ENCODE assay signal across 9 cellular contexts in the genomic region with DNA sequence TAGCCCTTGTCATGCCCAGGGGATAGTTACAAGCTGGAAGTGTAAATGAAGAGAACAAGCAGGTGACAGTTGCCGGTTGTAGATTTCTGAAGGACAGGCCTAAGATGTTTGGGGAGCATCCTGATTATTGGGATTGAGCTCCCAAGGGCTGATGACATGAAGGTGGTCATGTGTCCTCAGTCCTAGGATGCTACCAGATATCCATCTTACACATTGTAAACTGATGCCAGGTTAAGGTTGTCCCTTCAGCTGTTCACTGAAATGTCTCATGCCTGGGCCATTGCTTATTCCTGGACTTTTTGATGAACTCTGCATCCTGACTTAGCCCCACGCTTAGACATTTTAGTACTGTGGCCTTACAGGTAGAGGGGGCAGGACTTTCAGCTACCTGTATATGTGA. TPM values are rescaled to one million over a fixed set of nuclear protein-coding genes. Genes with fewer than 3 reads are reported as not detected.
A peak's percentile ranks its signal among the peaks of the same experiment; 100 is the strongest.
DNase-seq lines count a peak whose midpoint lies in the region; ATAC-seq, FAIRE-seq and TF ChIP-seq lines count a peak whose summit lies in the region.
"Had no signal": no experiment of that assay in that cellular context is flagged by ENCODE, and none has a peak within 500 bp of the region (broad histone marks: within the 10 kb centered on the region; RNA-seq: fewer than 3 reads in every experiment).

No MANE protein-coding gene starts in this region.

- H3K4me3 ChIP-seq in HCT116 (replicated peaks in 1 of 2; ENCODE audit: low read depth in 1 of 2, low read length in 2 of 2) (peak overlapping the region; percentile 83 to 89), K562 (no peak overlapping the region), mucosa of rectum (ENCODE audit: low read length in 2 of 2) (peak overlapping the region; percentile 84), SJCRH30 (no peak overlapping the region)

- H3K4me1 ChIP-seq in HCT116 (ENCODE audit: control insufficient read depth in 1 of 2, insufficient read depth in 2 of 2, low read length in 2 of 2) (peaks cover 18 to 35% of the 10 kb centered on the region in 2 experiments), K562 (replicated peaks in 1 of 2; ENCODE audit: control insufficient read depth in 2 of 2, insufficient read depth in 2 of 2, low read length in 2 of 2) (peaks cover 26% of the 10 kb centered on the region in 2 experiments; a peak in 4 of 5 replicates), mucosa of rectum (ENCODE audit: control insufficient read depth in 2 of 2, insufficient read depth in 2 of 2, low read length in 2 of 2) (peaks cover 26% of the 10 kb centered on the region in 2 donors), SJCRH30 (no peaks in the 10 kb centered on the region; the same call in 1 of the 2 replicates)

- H3K79me2 ChIP-seq in HCT116 (ENCODE audit: insufficient read depth, low read length) = peaks cover 50% of the 10 kb centered on the region
- peaks cover 52% of the 10 kb centered on the region for H3K79me2 ChIP-seq in K562 (ENCODE audit: control insufficient read depth, insufficient read depth, low read length)

- H3K27ac ChIP-seq in 22Rv1 (peak overlapping the region; percentile 92), HCT116 (ENCODE audit: low read depth, low read length) (no peak overlapping the region), K562 (ENCODE audit: extremely low read depth, low read depth, low read length) (no peak overlapping the region), mucosa of rectum (ENCODE audit: low read depth in 2 of 2, low read length in 2 of 2) (peak overlapping the region in 1 of 2 donors; percentile 63), SJCRH30 (no peak overlapping the region)

- H3K9me3 ChIP-seq in HCT116 (ENCODE audit: control insufficient read depth in 1 of 2, insufficient read depth in 1 of 2, low read depth in 1 of 2, low read length in 2 of 2) (no peaks in the 10 kb centered on the region), K562 (replicated peaks; ENCODE audit: control insufficient read depth, insufficient read depth, low read depth, low read length) (no peaks in the 10 kb centered on the region), mucosa of rectum (ENCODE audit: control insufficient read depth in 2 of 2, low read length in 2 of 2) (no peaks in the 10 kb centered on the region), SJCRH30 (replicated peaks) (no peaks in the 10 kb centered on the region)

- BruUV-seq in HCT116 (replicated peaks; lab: Mats Ljungman, UMichigan) = TSS peak; percentile 51
- TSS peak; percentile 65 for BruUV-seq in K562 (replicated peaks; lab: Mats Ljungman, UMichigan)

- peak overlapping the region; percentile 77 for H3K4me2 ChIP-seq in HCT116 (ENCODE audit: low read length)
- peak overlapping the region; percentile 87 for H3K4me2 ChIP-seq in K562 (ENCODE audit: insufficient read depth, low read length)

- intact Hi-C loops in HCT116 (cut with micrococcal nuclease) (loop anchor here (5.0 kb wide), 2 partner anchors 113 to 143 kb away; partner anchors contain the start of gene OGDH), K562 (cut with micrococcal nuclease) (loop anchor here (5.0 to 10.0 kb wide), 2 partner anchors 47 to 95 kb away; partner anchors contain the start of genes H2AZ2 and PPIA)

- TF ChIP-seq EP300 in K562 (IDR thresholded peaks at IDR 0.05; ENCODE audit: low read length) = no peak

- CTCF ChIA-PET in HCT116 (lab: Charles Lee) (no interaction called here), K562 (lab: Yijun Ruan, JAX; ENCODE audit: low intra/inter-chr PET ratio) (interaction anchor here (0.6 kb wide), 1 partner anchor 168 kb away, joined by 3 read pairs; no protein-coding TSS in a partner anchor)

- TF ChIP-seq POLR2A in HCT116 (IDR thresholded peaks at IDR 0.05; ENCODE audit: borderline replicate concordance, extremely low read depth, insufficient read depth, insufficient read length) = no peak
- TF ChIP-seq POLR2A in K562 (conservative IDR thresholded peaks at IDR 0.05) = no peak

- in situ Hi-C loops in K562 (cut with MboI) = no loop called here

- H3K9me1 ChIP-seq in K562 (ENCODE audit: control insufficient read depth, insufficient read depth, low read length) = no peaks in the 10 kb centered on the region

- WGBS in K562 (ENCODE audit: insufficient coverage, low coverage, missing lambda C conversion rate) = 75% methylated on average over 2 of the region's 2 CpGs

- TF ChIP-seq RAD21 in HCT116 (IDR thresholded peaks at IDR 0.05; ENCODE audit: low read depth) (no peak), K562 (CRISPR knock-in tag; conservative IDR thresholded peaks at IDR 0.05 in 1 of 2, IDR thresholded peaks at IDR 0.05 in 1 of 2) (no peak)

- H4K20me1 ChIP-seq in HCT116 (ENCODE audit: insufficient read depth) = no peaks in the 10 kb centered on the region
- H4K20me1 ChIP-seq in K562 (replicated peaks; ENCODE audit: control insufficient read depth, insufficient read depth, low read length) = peaks cover 14% of the 10 kb centered on the region

- H2AFZ ChIP-seq in HCT116 (ENCODE audit: low read depth, low read length, poor library complexity, severe bottlenecking) (no peak overlapping the region), K562 (ENCODE audit: low read depth, low read length) (no peak overlapping the region)

- ATAC-seq in HCT116 (no peak), K562 (no peak), GM19397 (IDR thresholded peaks at IDR 0.05; ENCODE audit: unreplicated experiment) (no peak)

- no peaks in the 10 kb centered on the region for H3K27me3 ChIP-seq in HCT116 (ENCODE audit: insufficient read depth, low read length)
- no peaks in the 10 kb centered on the region for H3K27me3 ChIP-seq in K562 (ENCODE audit: control insufficient read depth in 2 of 2, insufficient read depth in 2 of 2, low read length in 2 of 2)
- H3K27me3 ChIP-seq in mucosa of rectum (ENCODE audit: control insufficient read depth in 2 of 2, insufficient read depth in 2 of 2, low read length in 2 of 2) = no peaks in the 10 kb centered on the region
- H3K27me3 ChIP-seq in SJCRH30 = no peaks in the 10 kb centered on the region

- RAD21 ChIA-PET in HCT116 (lab: Charles Lee; ENCODE audit: low non-redundant PET in 1 of 2, low total read pairs in 2 of 2, uncharacterized antibody in 2 of 2, unreplicated experiment in 2 of 2) = no interaction called here

- peaks cover 2 to 3% of the 10 kb centered on the region in 2 experiments; a peak in 2 of 4 replicates for H3K36me3 ChIP-seq in HCT116 (ENCODE audit: control insufficient read depth in 1 of 2, insufficient read depth in 2 of 2, low read length in 2 of 2)
- peaks cover 19% of the 10 kb centered on the region; the same call in 2 of the 3 replicates for H3K36me3 ChIP-seq in K562 (ENCODE audit: control insufficient read depth, insufficient read depth, low read length)
- H3K36me3 ChIP-seq in mucosa of rectum (ENCODE audit: control insufficient read depth in 2 of 2, insufficient read depth in 2 of 2, low read length in 2 of 2) = no peaks in the 10 kb centered on the region
- H3K36me3 ChIP-seq in SJCRH30 = no peaks in the 10 kb centered on the region

- POLR2A ChIA-PET in HCT116 (lab: Charles Lee) = interaction anchor here (1.1 kb wide), 1 partner anchor 15 kb away, joined by 3 read pairs; no protein-coding TSS in a partner anchor
- POLR2A ChIA-PET in K562 (lab: Yijun Ruan, JAX) = interaction anchor here (0.6 to 1.9 kb wide), 6 partner anchors 10 to 98 kb away, joined by 3 to 7 read pairs (median 3); partner anchors contain the start of gene H2AZ2

- no peaks in the 10 kb centered on the region for H3K9me2 ChIP-seq in HCT116 (ENCODE audit: insufficient read depth)

- TF ChIP-seq CTCF in 22Rv1 (IDR thresholded peaks at IDR 0.05) (no peak), HCT116 (IDR thresholded peaks at IDR 0.05 in 2 of 3, conservative IDR thresholded peaks at IDR 0.05 in 1 of 3; ENCODE audit: borderline replicate concordance in 1 of 3, insufficient read depth in 1 of 3, low read depth in 2 of 3, low read length in 2 of 3) (no peak), K562 (IDR thresholded peaks at IDR 0.05 in 2 of 3, conservative IDR thresholded peaks at IDR 0.05 in 1 of 3; ENCODE audit: insufficient read depth in 2 of 3, low read depth in 1 of 3, low read length in 3 of 3) (no peak)

- DNase-seq in HCT116 (ENCODE audit: low read depth, low spot score) = no peak
- no peak for DNase-seq in K562 (ENCODE audit: extremely low read depth in 1 of 4, low spot score in 3 of 4)
- DNase-seq in globus pallidus (ENCODE audit: low spot score) = no peak
- no peak for DNase-seq in SJCRH30
- DNase-seq in RKO (ENCODE audit: low spot score) = no peak

- H3K9ac ChIP-seq in HCT116 (ENCODE audit: low read length) (peak overlapping the region; percentile 79), K562 (ENCODE audit: insufficient read depth in 1 of 2, low read depth in 2 of 2, low read length in 2 of 2) (peak overlapping the region in 1 of 2 experiments; percentile 97; a peak in 1 of 4 replicates), mucosa of rectum (ENCODE audit: low read depth in 1 of 2, low read length in 2 of 2) (peak overlapping the region; percentile 74 to 92)

- no peak for FAIRE-seq in K562 (lab: Jason Lieb, UNC)
- FAIRE-seq: G401.6 had no signal

RNA-seq across cellular contexts. Expression of gene ZMIZ2, which starts 1.3 kb away (rescaled TPM):
- total RNA-seq in HCT116 (2021; ENCODE audit: unreplicated experiment) = 91.3 TPM
- 60.1 and 62.7 TPM in 2 replicates for polyA plus RNA-seq in HCT116 (2012)
- 88.7 and 221 TPM in 2 replicates for total RNA-seq in K562 (2011; cell fraction: chromatin; rRNA removed; ENCODE audit: low replicate concordance)
- 115 and 124 TPM in 2 replicates for total RNA-seq in K562 (2011; cell fraction: nucleolus; rRNA removed)
- total RNA-seq in K562 (2011; cell fraction: nucleoplasm; rRNA removed) = 100 and 113 TPM in 2 replicates
- total RNA-seq in K562 (2014; rRNA removed) = 4.5 and 8.0 TPM in 2 replicates
- 2.6 and 4.3 TPM in 2 replicates for total RNA-seq in K562 (2014; rRNA removed; fragmentation: Illumina TruSeq; extraction: Trizol)
- 4.9 and 5.9 TPM in 2 replicates for total RNA-seq in K562 (2015; rRNA removed; fragmentation: Illumina TruSeq; extraction: Trizol)
- total RNA-seq in K562 (2021) = 34.7 and 40.3 TPM in 2 replicates
- polyA plus RNA-seq in K562 (2011; rRNA removed) = 5.2 and 12.7 TPM in 2 replicates
- 3.5 and 5.4 TPM in 2 replicates for polyA plus RNA-seq in K562 (2011; cell fraction: cytosol; rRNA removed)
- polyA plus RNA-seq in K562 (2011; cell fraction: nucleus; rRNA removed) = 93.5 and 148 TPM in 2 replicates
- polyA plus RNA-seq in K562 (2012) = 39.3 and 55.6 TPM in 2 replicates
- 15.5 and 22.3 TPM in 2 replicates for polyA plus RNA-seq in K562 (2014; fragmentation: Illumina TruSeq; extraction: Trizol)
- polyA plus RNA-seq in K562 (2014; fragmentation: Nextera tagmentation; extraction: Ambion mirVana) = under 1 TPM; 0.13 to 0.18 TPM
- 19.1 and 20.0 TPM in 2 replicates for polyA plus RNA-seq in K562 (2014; rRNA removed)
- polyA minus RNA-seq in K562 (2011; rRNA and poly(A)+ RNA removed) = 7.6 and 8.2 TPM in 2 replicates
- polyA minus RNA-seq in K562 (2011; cell fraction: cytosol; rRNA and poly(A)+ RNA removed) = 9.3 and 11.0 TPM in 2 replicates
- polyA minus RNA-seq in K562 (2011; cell fraction: nucleus; rRNA and poly(A)+ RNA removed) = 36.5 and 37.0 TPM in 2 replicates
- 9.0 and 13.3 TPM in 2 replicates for total RNA-seq in SJCRH30 (2014; rRNA removed; shearing (Covaris generic))

RNA-seq across cellular contexts. Expression of gene PPIA, which starts 46.5 kb away (rescaled TPM):
- total RNA-seq in HCT116 (2021; ENCODE audit: unreplicated experiment) (2,836 TPM), K562 (2014; rRNA removed) (2,805 and 3,364 TPM in 2 replicates), K562 (2014; rRNA removed; fragmentation: Illumina TruSeq; extraction: Trizol) (4,631 and 4,826 TPM in 2 replicates), K562 (2015; rRNA removed; fragmentation: Illumina TruSeq; extraction: Trizol) (3,943 and 3,973 TPM in 2 replicates), K562 (2021) (2,583 and 2,768 TPM in 2 replicates)
- 2,295 and 3,307 TPM in 2 replicates for polyA plus RNA-seq in HCT116 (2012)
- 453 and 475 TPM in 2 replicates for total RNA-seq in K562 (2011; cell fraction: chromatin; rRNA removed; ENCODE audit: low replicate concordance)
- 439 and 464 TPM in 2 replicates for total RNA-seq in K562 (2011; cell fraction: nucleolus; rRNA removed)
- 630 and 762 TPM in 2 replicates for total RNA-seq in K562 (2011; cell fraction: nucleoplasm; rRNA removed)
- polyA plus RNA-seq in K562 (2011; rRNA removed) (5,196 and 6,697 TPM in 2 replicates), K562 (2014; fragmentation: Illumina TruSeq; extraction: Trizol) (7,504 and 8,032 TPM in 2 replicates), K562 (2014; fragmentation: Nextera tagmentation; extraction: Ambion mirVana) (1,000 to 10,000 TPM; 2,984 to 3,298 TPM), K562 (2014; rRNA removed) (6,267 and 7,127 TPM in 2 replicates)
- polyA plus RNA-seq in K562 (2011; cell fraction: cytosol; rRNA removed) = 4,310 and 6,172 TPM in 2 replicates
- 1,280 and 2,340 TPM in 2 replicates for polyA plus RNA-seq in K562 (2011; cell fraction: nucleus; rRNA removed)
- polyA plus RNA-seq in K562 (2012) = 2,534 and 3,220 TPM in 2 replicates
- 2,540 and 2,827 TPM in 2 replicates for polyA minus RNA-seq in K562 (2011; rRNA and poly(A)+ RNA removed)
- 724 and 768 TPM in 2 replicates for polyA minus RNA-seq in K562 (2011; cell fraction: cytosol; rRNA and poly(A)+ RNA removed)
- 135 and 291 TPM in 2 replicates for polyA minus RNA-seq in K562 (2011; cell fraction: nucleus; rRNA and poly(A)+ RNA removed)
- total RNA-seq in SJCRH30 (2014; rRNA removed; shearing (Covaris generic)) = 4,792 and 5,450 TPM in 2 replicates

Comparison
In these comparisons a context has a peak if more than half of its experiments do, and no peak if none do; other contexts are left out.
1. H3K4me3 ChIP-seq: peak in HCT116 (2 of 2) and mucosa of rectum (2 of 2); none in K562 (single experiment) and SJCRH30 (single experiment).